19 cellular contexts compared by ENCODE assay signal in genomic region chr21:28953247-28953646, GRCh38. TPM values are rescaled to one million over a fixed set of nuclear protein-coding genes. Genes with fewer than 3 reads are reported as not detected.
DNase-seq lines count a peak whose midpoint lies in the region; ATAC-seq and TF ChIP-seq lines count a peak whose summit lies in the region.
"Had no signal": no experiment of that assay in that cellular context is flagged by ENCODE, and none has a peak within 500 bp of the region (broad histone marks: within the 10 kb centered on the region; RNA-seq: fewer than 3 reads in every experiment).

No MANE protein-coding gene starts in this region.

- H3K4me3 ChIP-seq in GM06990 (replicated peaks; ENCODE audit: low read depth, low read length), result no peak overlapping the region
- H3K4me3 ChIP-seq: breast epithelium, left ventricle myocardium inferior, vagina had no signal

- no peaks in the 10 kb centered on the region for H3K4me1 Mint-ChIP-seq in mesothelial cell of epicardium
- H3K4me1 Mint-ChIP-seq: CD14-positive monocyte had no signal

- no peaks in the 10 kb centered on the region for H3K27me3 ChIP-seq in GM06990 (replicated peaks; ENCODE audit: control insufficient read depth, insufficient read depth, low read length)
- H3K27me3 ChIP-seq: breast epithelium, vagina had no signal

- TF ChIP-seq CTCF in GM06990 (IDR thresholded peaks at IDR 0.05; ENCODE audit: insufficient read depth, low read length, poor library complexity, severe bottlenecking) (no peak), mesothelial cell of epicardium (IDR thresholded peaks at IDR 0.05; ENCODE audit: unreplicated experiment) (no peak)

- no peaks in the 10 kb centered on the region for H3K9me3 Mint-ChIP-seq in mesothelial cell of epicardium

- H3K27ac Mint-ChIP-seq in mesothelial cell of epicardium, result no peak overlapping the region

- ATAC-seq in GM18858 (IDR thresholded peaks at IDR 0.05; ENCODE audit: unreplicated experiment) (peak; percentile 81), GM21529 (IDR thresholded peaks at IDR 0.05; ENCODE audit: unreplicated experiment) (peak; percentile 81), HG03103 (IDR thresholded peaks at IDR 0.05; ENCODE audit: low read depth, unreplicated experiment) (peak; percentile 79)
- ATAC-seq: sciatic nerve had no signal

- DNase-seq in GM06990 (ENCODE audit: extremely low read depth, insufficient read length) (peak; percentile 13), NCI-H345 (lab: John Stamatoyannopoulos, UW) (no peak), NAMALWA (ENCODE audit: low spot score) (no peak), KG1 (lab: John Stamatoyannopoulos, UW) (no peak), mesothelial cell of epicardium (ENCODE audit: low spot score in 2 of 2, unreplicated experiment in 2 of 2) (no peak)
- DNase-seq: activated CD4-positive, alpha-beta T cell treated with anti-CD3 and anti-CD28 coated beads for 4 hours; left ventricle myocardium inferior; NCI-H2081; NCI-H526 treated with DMSO at 0.1 percent for 48 hours; occipital lobe; OCI-M1; T1000 had no signal

- peaks cover 35% of the 10 kb centered on the region for H3K36me3 Mint-ChIP-seq in mesothelial cell of epicardium

- peaks cover 2% of the 10 kb centered on the region for H3K36me3 ChIP-seq in GM06990 (ENCODE audit: control insufficient read depth, insufficient read depth, low read length)
- H3K36me3 ChIP-seq: breast epithelium had no signal

- no peaks in the 10 kb centered on the region for H3K27me3 Mint-ChIP-seq in mesothelial cell of epicardium (ENCODE audit: low read depth)

- H3K4me3 Mint-ChIP-seq in mesothelial cell of epicardium, result no peak overlapping the region
- H3K4me3 Mint-ChIP-seq: CD14-positive monocyte had no signal

RNA-seq across cellular contexts. Expression of gene LTN1, which starts 39.4 kb away (rescaled TPM):
- total RNA-seq in mesothelial cell of epicardium, result 30.6 to 34.3 TPM (median 31.1 TPM) in 3 replicates
